In genomic region chr3:58168498-58168897, GRCh38 we compare ENCODE assay signal across 16 cellular contexts. TPM values are rescaled to one million over a fixed set of nuclear protein-coding genes. Genes with fewer than 3 reads are reported as not detected.
DNase-seq lines count a peak whose midpoint lies in the region; ATAC-seq, FAIRE-seq and TF ChIP-seq lines count a peak whose summit lies in the region.
"Had no signal": no experiment of that assay in that cellular context is flagged by ENCODE, and none has a peak within 500 bp of the region (broad histone marks: within the 10 kb centered on the region; RNA-seq: fewer than 3 reads in every experiment).

No MANE protein-coding gene starts in this region.

- H3K27me3 ChIP-seq in ascending aorta (no peaks in the 10 kb centered on the region), HepG2 (ENCODE audit: control insufficient read depth in 1 of 2, insufficient read depth in 2 of 2, low read length in 2 of 2) (no peaks in the 10 kb centered on the region), thoracic aorta (replicated peaks; ENCODE audit: insufficient read depth) (no peaks in the 10 kb centered on the region)
- H3K27me3 ChIP-seq: BE2C had no signal

- ATAC-seq in HepG2: peak; percentile 45
- ATAC-seq in thoracic aorta (ENCODE audit: insufficient number of reproducible peaks, low FRiP score, low read depth): no peak
- ATAC-seq in stimulated activated naive CD8-positive, alpha-beta T cell treated with anti-CD3 and anti-CD28 coated beads, Interleukin-15, Interleukin-2, amounts not matched to agents 100 U/mL and 50 U/mL, for 24 hours: no peak
- ATAC-seq: CD8-positive, alpha-beta T cell had no signal

- CTCF ChIA-PET in HepG2 (lab: Yijun Ruan, JAX; ENCODE audit: low intra/inter-chr PET ratio, low total read pairs): no interaction called here

- no peak for TF ChIP-seq RAD21 in HepG2 (CRISPR knock-in tag; IDR thresholded peaks at IDR 0.05)

- intact Hi-C loops in ascending aorta (cut with DNase I) (loop anchor here (5.0 kb wide), 1 partner anchor 291 kb away; no protein-coding TSS in a partner anchor), HepG2 (cut with micrococcal nuclease; ENCODE audit: unreplicated experiment) (no loop called here)

- H3K27ac ChIP-seq in ascending aorta (peak overlapping the region; percentile 77 to 81), HepG2 (ENCODE audit: extremely low read length, insufficient read depth, low read length) (peak overlapping the region; percentile 68), thoracic aorta (peak overlapping the region; percentile 64 to 86)
- H3K27ac ChIP-seq: PC-9 had no signal

- TF ChIP-seq CTCF in HFFc6 (IDR thresholded peaks at IDR 0.05): no peak
- no peak for TF ChIP-seq CTCF in ascending aorta (IDR thresholded peaks at IDR 0.05)
- TF ChIP-seq CTCF in HepG2 (CRISPR knock-in tag; IDR thresholded peaks at IDR 0.05): no peak
- no peak for TF ChIP-seq CTCF in thoracic aorta (IDR thresholded peaks at IDR 0.05)

- peaks cover 32% of the 10 kb centered on the region for H3K36me3 Mint-ChIP-seq in HFFc6 (ENCODE audit: low read depth)

- no peaks in the 10 kb centered on the region for H3K9me3 Mint-ChIP-seq in HFFc6
- H3K9me3 Mint-ChIP-seq: CD8-positive, alpha-beta T cell had no signal

- no peak for TF ChIP-seq POLR2A in HepG2 (IDR thresholded peaks at IDR 0.05; ENCODE audit: insufficient read depth in 1 of 2, low read depth in 2 of 2, low read length in 2 of 2)

- 21% methylated on average over 7 of the region's 7 CpGs for WGBS in HepG2 (ENCODE audit: low lambda C conversion rate)

- TF ChIP-seq EP300 in HepG2 (IDR thresholded peaks at IDR 0.05; ENCODE audit: low read depth in 2 of 2, low read length in 2 of 2) (peak in 1 of 2 experiments; percentile 80; a peak in 2 of 4 replicates), HepG2 (CRISPR knock-in tag; IDR thresholded peaks at IDR 0.05; ENCODE audit: borderline replicate concordance) (no peak)

- no TSS peak for BruUV-seq in HepG2 (replicated peaks; lab: Mats Ljungman, UMichigan)

- peak overlapping the region; percentile 54; the same call in 1 of the 2 replicates for H3K4me3 Mint-ChIP-seq in HFFc6
- H3K4me3 Mint-ChIP-seq: CD8-positive, alpha-beta T cell had no signal

- no peaks in the 10 kb centered on the region for H3K9me3 ChIP-seq in ascending aorta
- H3K9me3 ChIP-seq in HepG2 (ENCODE audit: low read length): no peaks in the 10 kb centered on the region
- no peaks in the 10 kb centered on the region for H3K9me3 ChIP-seq in thoracic aorta
- H3K9me3 ChIP-seq: BE2C had no signal

- DNase-seq in HFFc6: no peak
- DNase-seq in ascending aorta (ENCODE audit: low spot score in 2 of 2): no peak
- DNase-seq in HepG2 (ENCODE audit: low spot score): peak; percentile 71
- no peak for DNase-seq in thoracic aorta (ENCODE audit: low spot score)
- no peak for DNase-seq in SW480 (ENCODE audit: low spot score)
- no peak for DNase-seq in stimulated activated naive CD8-positive, alpha-beta T cell treated with anti-CD3 and anti-CD28 coated beads, Interleukin-15, Interleukin-2, amounts not matched to agents 100 U/mL and 50 U/mL, for 24 hours
- no peak for DNase-seq in kidney tubule cell (ENCODE audit: low spot score)
- DNase-seq: BE2C; CD8-positive, alpha-beta T cell; KBM-7; NCI-H1048; NCI-H146; PC-9; SHP77 had no signal

- no peaks in the 10 kb centered on the region; the same call in 1 of the 2 replicates for H4K20me1 ChIP-seq in HepG2 (ENCODE audit: insufficient read depth, low read length)

- in situ Hi-C loops in HepG2 (cut with HindIII; ENCODE audit: extremely low pct_ligation_motif_present, low pct_unique_long_range_greater_than_20kb): no loop called here

- peak overlapping the region; percentile 81; the same call in 1 of the 2 replicates for H3K27ac Mint-ChIP-seq in HFFc6
- H3K27ac Mint-ChIP-seq: CD8-positive, alpha-beta T cell had no signal

- peak overlapping the region; percentile 4 for H3K9ac ChIP-seq in HepG2 (ENCODE audit: insufficient read depth, low read depth, low read length)

- peaks cover 36% of the 10 kb centered on the region for H3K4me1 Mint-ChIP-seq in HFFc6 (ENCODE audit: low read depth)

- H3K79me2 ChIP-seq in HepG2 (ENCODE audit: insufficient read depth, low read length): no peaks in the 10 kb centered on the region

- H3K4me3 ChIP-seq in ascending aorta: no peak overlapping the region
- no peak overlapping the region for H3K4me3 ChIP-seq in HepG2 (replicated peaks in 1 of 3; ENCODE audit: insufficient read depth in 1 of 3, low read depth in 2 of 3, low read length in 3 of 3)
- H3K4me3 ChIP-seq in thoracic aorta: no peak overlapping the region
- H3K4me3 ChIP-seq: PC-9 had no signal

- H2AFZ ChIP-seq in HepG2 (ENCODE audit: low read length): no peak overlapping the region
- H2AFZ ChIP-seq: PC-9 had no signal

- peak; percentile 23 for FAIRE-seq in HepG2 (lab: Jason Lieb, UNC)

- H3K27me3 Mint-ChIP-seq in HFFc6 (ENCODE audit: insufficient read depth): peaks cover 5% of the 10 kb centered on the region

- POLR2A ChIA-PET in HepG2 (lab: Yijun Ruan, JAX): interaction anchor here (0.6 to 1.2 kb wide), 3 partner anchors 66 to 138 kb away, joined by 3 to 5 read pairs (median 3); partner anchors contain the start of genes HTD2 and RPP14

- peaks cover 18 to 41% of the 10 kb centered on the region in 2 donors for H3K36me3 ChIP-seq in ascending aorta
- peaks cover 18 to 49% of the 10 kb centered on the region in 2 experiments for H3K36me3 ChIP-seq in HepG2 (replicated peaks in 1 of 2; ENCODE audit: control insufficient read depth in 1 of 2, insufficient read depth in 2 of 2, low read length in 2 of 2)
- H3K36me3 ChIP-seq in thoracic aorta: peaks cover 26% of the 10 kb centered on the region
- H3K36me3 ChIP-seq: BE2C had no signal

- H3K4me2 ChIP-seq in HepG2 (ENCODE audit: low read depth, low read length): peak overlapping the region; percentile 36; the same call in 1 of the 2 replicates
- H3K4me2 ChIP-seq: PC-9 had no signal

- H3K4me1 ChIP-seq in ascending aorta (peaks cover 11 to 39% of the 10 kb centered on the region in 2 donors), HepG2 (ENCODE audit: insufficient read depth, low read length) (peaks cover 90% of the 10 kb centered on the region), thoracic aorta (ENCODE audit: control insufficient read depth in 1 of 2, low read depth in 2 of 2) (peaks cover 20 to 56% of the 10 kb centered on the region in 2 donors)

TF ChIP-seq in HepG2, 621 proteins besides CTCF, POLR2A, EP300 and RAD21 (continues in another document):
- no peak for TF ChIP-seq RBM22 (optimal IDR thresholded peaks at IDR 0.05; ENCODE audit: low read length)
- no peak for TF ChIP-seq HOXA9 (CRISPR knock-in tag; IDR thresholded peaks at IDR 0.05; ENCODE audit: borderline replicate concordance)
- peak; percentile 47 for TF ChIP-seq ASH2L (IDR thresholded peaks at IDR 0.05; ENCODE audit: insufficient read length, low read depth, low read length)
- no peak for TF ChIP-seq ZFYVE20 (CRISPR knock-in tag; IDR thresholded peaks at IDR 0.05; ENCODE audit: borderline replicate concordance, low read depth)
- TF ChIP-seq ZNF253 (CRISPR knock-in tag; IDR thresholded peaks at IDR 0.05; ENCODE audit: borderline replicate concordance): no peak
- no peak for TF ChIP-seq MNT (IDR thresholded peaks at IDR 0.05)
- no peak for TF ChIP-seq ZNF713 (CRISPR knock-in tag; IDR thresholded peaks at IDR 0.05)
- TF ChIP-seq ISX (CRISPR knock-in tag; conservative IDR thresholded peaks at IDR 0.05): no peak
- 0 out of 2 replicates have a peak, but pooled peaks have one; percentile 20 for TF ChIP-seq ZNF614 (CRISPR knock-in tag; IDR thresholded peaks at IDR 0.05; ENCODE audit: borderline replicate concordance)
- no peak for TF ChIP-seq ZNF256 (CRISPR knock-in tag; conservative IDR thresholded peaks at IDR 0.05)

RNA-seq across cellular contexts. Expression of gene DNASE1L3, which starts 42.3 kb away (rescaled TPM):
- total RNA-seq in HFFc6 (2021; fragmentation: NEBNext Ultra II Directional; extraction: Animal tissue kit (Norgen Biotek cat#: 25700)): not detected
- total RNA-seq in ascending aorta (10.0 TPM), HepG2 (2016; rRNA removed; fragmentation: Illumina TruSeq; extraction: Trizol) (0.55 and 0.86 TPM in 2 replicates), thoracic aorta (1 to 10 TPM; 2.3 to 3.8 TPM)
- 0.30 TPM in 1 of 2 replicates, not detected in the other for total RNA-seq in HepG2 (2016; cell fraction: cytosol; rRNA removed; fragmentation: Illumina TruSeq; extraction: Trizol; ENCODE audit: low read depth)
- total RNA-seq in HepG2 (2016; cell fraction: insoluble cytoplasmic fraction; rRNA removed; fragmentation: Illumina TruSeq; extraction: Trizol): 0.61 and 0.73 TPM in 2 replicates
- total RNA-seq in HepG2 (2016; cell fraction: membrane; rRNA removed; fragmentation: Illumina TruSeq; extraction: Trizol): 0.53 and 1.1 TPM in 2 replicates
- 0.22 TPM in 1 of 2 replicates, not detected in the other for total RNA-seq in HepG2 (2016; cell fraction: nucleus; rRNA removed; fragmentation: Illumina TruSeq; extraction: Trizol)
- polyA plus RNA-seq in HepG2 (2011; rRNA removed): 1.0 and 1.7 TPM in 2 replicates
- polyA plus RNA-seq in HepG2 (2011; cell fraction: cytosol; rRNA removed): 1.0 and 1.3 TPM in 2 replicates
- 0.43 and 0.51 TPM in 2 replicates for polyA plus RNA-seq in HepG2 (2011; cell fraction: nucleus; rRNA removed)
- polyA plus RNA-seq in HepG2 (2012): 0.33 and 2.5 TPM in 2 replicates
- 0.27 and 0.35 TPM in 2 replicates for polyA plus RNA-seq in HepG2 (2016; cell fraction: cytosol; fragmentation: Illumina TruSeq; extraction: Trizol; ENCODE audit: low read depth)
- polyA plus RNA-seq in HepG2 (2016; cell fraction: insoluble cytoplasmic fraction; fragmentation: Illumina TruSeq; extraction: Trizol; ENCODE audit: low read depth): 0.44 and 0.59 TPM in 2 replicates
- 0.34 and 0.37 TPM in 2 replicates for polyA plus RNA-seq in HepG2 (2016; cell fraction: membrane; fragmentation: Illumina TruSeq; extraction: Trizol; ENCODE audit: low read depth)
- 0.55 TPM in 1 of 2 replicates, not detected in the other for polyA plus RNA-seq in HepG2 (2016; cell fraction: nucleus; fragmentation: Illumina TruSeq; extraction: Trizol; ENCODE audit: insufficient read depth, low read depth)
- 0.14 and 1.8 TPM in 2 replicates for polyA minus RNA-seq in HepG2 (2011; rRNA and poly(A)+ RNA removed; ENCODE audit: low replicate concordance)
- polyA minus RNA-seq in HepG2 (2011; cell fraction: cytosol; rRNA and poly(A)+ RNA removed): 0.88 TPM in 1 of 2 replicates, not detected in the other
- 0.77 and 0.87 TPM in 2 replicates for polyA minus RNA-seq in HepG2 (2011; cell fraction: nucleus; rRNA and poly(A)+ RNA removed)
- total RNA-seq: CD8-positive, alpha-beta T cell; Daoy; H4; PC-9 had no signal
